Comparison of ENCODE assay signal across 29 cellular contexts in the genomic region with DNA sequence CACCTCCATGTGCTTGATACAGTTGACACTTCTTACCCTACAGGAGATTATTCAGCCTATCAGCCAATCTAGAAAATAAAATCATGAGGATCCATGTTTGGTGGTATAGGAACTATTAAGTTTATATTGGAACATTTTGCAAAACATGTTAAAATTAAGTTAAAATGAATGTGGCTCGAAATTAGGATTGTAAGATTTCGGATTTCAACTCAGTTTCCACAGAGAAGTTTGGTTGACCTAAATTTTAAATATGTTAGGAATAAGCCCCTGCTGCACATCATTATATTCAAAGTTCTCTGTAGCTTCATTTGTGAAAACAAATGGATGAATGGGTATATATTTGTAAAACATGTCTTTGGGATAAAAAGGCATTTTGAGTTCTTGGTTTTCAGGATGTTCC. TPM values are rescaled to one million over a fixed set of nuclear protein-coding genes. Genes with fewer than 3 reads are reported as not detected.
DNase-seq lines count a peak whose midpoint lies in the region; ATAC-seq, FAIRE-seq and TF ChIP-seq lines count a peak whose summit lies in the region.
"Had no signal": no experiment of that assay in that cellular context is flagged by ENCODE, and none has a peak within 500 bp of the region (broad histone marks: within the 10 kb centered on the region; RNA-seq: fewer than 3 reads in every experiment).

A gene with protein sequence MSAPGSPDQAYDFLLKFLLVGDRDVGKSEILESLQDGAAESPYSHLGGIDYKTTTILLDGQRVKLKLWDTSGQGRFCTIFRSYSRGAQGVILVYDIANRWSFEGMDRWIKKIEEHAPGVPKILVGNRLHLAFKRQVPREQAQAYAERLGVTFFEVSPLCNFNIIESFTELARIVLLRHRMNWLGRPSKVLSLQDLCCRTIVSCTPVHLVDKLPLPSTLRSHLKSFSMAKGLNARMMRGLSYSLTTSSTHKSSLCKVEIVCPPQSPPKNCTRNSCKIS (minus strand): TSS at position 101 of the 400 bp plus-strand sequence. CDS start 18,733 bp downstream, outside the sequence.

- H3K36me3 ChIP-seq in brain microvascular endothelial cell (replicated peaks) (no peaks in the 10 kb centered on the region), skeletal muscle satellite cell (ENCODE audit: insufficient read depth, low read length) (no peaks in the 10 kb centered on the region), HepG2 (replicated peaks in 1 of 2; ENCODE audit: control insufficient read depth in 1 of 2, insufficient read depth in 2 of 2, low read length in 2 of 2) (no peaks in the 10 kb centered on the region)
- H3K36me3 ChIP-seq: BLaER1 treated with 17β-estradiol and CSF1 and Interleukin-3, amounts not matched to agents 10 nM and 100 nM had no signal

- FAIRE-seq in A549 (lab: Jason Lieb, UNC), result peak; percentile 85
- peak; percentile 21 for FAIRE-seq in D721Med (lab: Jason Lieb, UNC)
- no peak for FAIRE-seq in HepG2 (lab: Jason Lieb, UNC)
- no peak for FAIRE-seq in GM12892 (lab: Jason Lieb, UNC)
- FAIRE-seq: GM12878, GM18507 had no signal

- H3K27me3 ChIP-seq in brain microvascular endothelial cell (replicated peaks), result no peaks in the 10 kb centered on the region
- peaks cover 5% of the 10 kb centered on the region for H3K27me3 ChIP-seq in skeletal muscle satellite cell (ENCODE audit: control insufficient read depth, insufficient read depth, low read length)
- H3K27me3 ChIP-seq in HepG2 (ENCODE audit: control insufficient read depth in 1 of 2, insufficient read depth in 2 of 2, low read length in 2 of 2), result no peaks in the 10 kb centered on the region

- TF ChIP-seq EP300 in A549 (IDR thresholded peaks at IDR 0.05) (no peak), HepG2 (IDR thresholded peaks at IDR 0.05; ENCODE audit: low read depth in 2 of 2, low read length in 2 of 2) (no peak), HepG2 (CRISPR knock-in tag; IDR thresholded peaks at IDR 0.05; ENCODE audit: borderline replicate concordance) (no peak)

- no peaks in the 10 kb centered on the region for H3K79me2 ChIP-seq in HepG2 (ENCODE audit: insufficient read depth, low read length)

- H3K36me3 Mint-ChIP-seq in type B pancreatic cell, result no peaks in the 10 kb centered on the region
- H3K36me3 Mint-ChIP-seq: CD8-positive, alpha-beta T cell had no signal

- H3K27ac ChIP-seq in A549 (no peak within 1 kb of the TSS), brain microvascular endothelial cell (peak within 1 kb of the TSS; percentile 65), HepG2 (ENCODE audit: extremely low read length, insufficient read depth, low read length) (no peak within 1 kb of the TSS)
- H3K27ac ChIP-seq: 22Rv1; BLaER1 treated with 17β-estradiol and CSF1 and Interleukin-3, amounts not matched to agents 10 nM and 100 nM; C4-2B had no signal

- CTCF ChIA-PET in A549 (lab: Yijun Ruan, JAX) (no interaction called here), HepG2 (lab: Yijun Ruan, JAX; ENCODE audit: low intra/inter-chr PET ratio, low total read pairs) (no interaction called here)

- DNase-seq in A549 (ENCODE audit: low read depth in 1 of 2, low spot score in 1 of 2) (no peak), D721Med (ENCODE audit: insufficient read length, low spot score) (no peak), brain microvascular endothelial cell (no peak), HepG2 (ENCODE audit: low spot score) (no peak), type B pancreatic cell (ENCODE audit: extremely low spot score, unreplicated experiment) (no peak), GM12892 (ENCODE audit: insufficient read length) (no peak)
- DNase-seq: AML-193; Caco-2; Calu3; CD4-positive, alpha-beta T cell; CD8-positive, alpha-beta T cell; DMS 273 treated with DMSO at 0.1 percent for 48 hours; DMS153; DMS53; DMS79; DND-41; EL; GDM1 had no signal

- no TSS peak for BruUV-seq in HepG2 (replicated peaks; lab: Mats Ljungman, UMichigan)

- POLR2A ChIA-PET in A549 (lab: Yijun Ruan, JAX) (no interaction called here), HepG2 (lab: Yijun Ruan, JAX) (no interaction called here)

- no peaks in the 10 kb centered on the region for H3K4me1 ChIP-seq in A549
- peaks cover 39% of the 10 kb centered on the region for H3K4me1 ChIP-seq in skeletal muscle satellite cell (ENCODE audit: control insufficient read depth, insufficient read depth, low read length)
- no peaks in the 10 kb centered on the region for H3K4me1 ChIP-seq in HepG2 (ENCODE audit: insufficient read depth, low read length)
- H3K4me1 ChIP-seq: Caco-2 had no signal

- H3K4me3 ChIP-seq in A549, result no peak within 1 kb of the TSS
- no peak within 1 kb of the TSS for H3K4me3 ChIP-seq in brain microvascular endothelial cell (ENCODE audit: low read depth, low read length)
- no peak within 1 kb of the TSS for H3K4me3 ChIP-seq in skeletal muscle satellite cell (ENCODE audit: low read length)
- H3K4me3 ChIP-seq in HepG2 (replicated peaks in 1 of 3; ENCODE audit: insufficient read depth in 1 of 3, low read depth in 2 of 3, low read length in 3 of 3), result no peak within 1 kb of the TSS
- H3K4me3 ChIP-seq: BLaER1 treated with 17β-estradiol and CSF1 and Interleukin-3, amounts not matched to agents 10 nM and 100 nM; GM12878 had no signal

- H3K9me3 ChIP-seq in A549, result no peaks in the 10 kb centered on the region
- H3K9me3 ChIP-seq in skeletal muscle satellite cell (replicated peaks; ENCODE audit: low read length), result no peaks in the 10 kb centered on the region
- H3K9me3 ChIP-seq in HepG2 (ENCODE audit: low read length), result no peaks in the 10 kb centered on the region
- H3K9me3 ChIP-seq: BLaER1 treated with 17β-estradiol and CSF1 and Interleukin-3, amounts not matched to agents 10 nM and 100 nM; Caco-2 had no signal

- no peaks in the 10 kb centered on the region for H4K20me1 ChIP-seq in HepG2 (ENCODE audit: insufficient read depth, low read length)
- H4K20me1 ChIP-seq: BLaER1 treated with 17β-estradiol and CSF1 and Interleukin-3, amounts not matched to agents 10 nM and 100 nM had no signal

- in situ Hi-C loops in brain microvascular endothelial cell (cut with HindIII; ENCODE audit: low pct_ligation_motif_present, low sequenced_read_pairs) (no loop called here), HepG2 (cut with HindIII; ENCODE audit: extremely low pct_ligation_motif_present, low pct_unique_long_range_greater_than_20kb) (no loop called here)

- H3K27me3 Mint-ChIP-seq in type B pancreatic cell, result no peaks in the 10 kb centered on the region
- H3K27me3 Mint-ChIP-seq: B cell; CD4-positive, alpha-beta T cell had no signal

- no peak for ATAC-seq in A549
- no peak for ATAC-seq in GM18498 (IDR thresholded peaks at IDR 0.05; ENCODE audit: unreplicated experiment)
- ATAC-seq in HepG2, result no peak
- ATAC-seq: CD8-positive, alpha-beta T cell; GM12878 had no signal

- H3K9ac ChIP-seq in skeletal muscle satellite cell (ENCODE audit: low read depth, low read length) (peak within 1 kb of the TSS; percentile 69), HepG2 (ENCODE audit: insufficient read depth, low read depth, low read length) (no peak within 1 kb of the TSS)
- H3K9ac ChIP-seq: BLaER1 treated with 17β-estradiol and CSF1 and Interleukin-3, amounts not matched to agents 10 nM and 100 nM had no signal

- H3K4me3 Mint-ChIP-seq in type B pancreatic cell, result no peak within 1 kb of the TSS
- H3K4me3 Mint-ChIP-seq: B cell; CD4-positive, alpha-beta T cell; CD8-positive, alpha-beta T cell had no signal

- no peak within 1 kb of the TSS for H2AFZ ChIP-seq in HepG2 (ENCODE audit: low read length)

- TF ChIP-seq RAD21 in A549 (conservative IDR thresholded peaks at IDR 0.05 in 1 of 2, IDR thresholded peaks at IDR 0.05 in 1 of 2) (no peak), HepG2 (CRISPR knock-in tag; IDR thresholded peaks at IDR 0.05) (no peak)

- no peaks in the 10 kb centered on the region for H3K4me1 Mint-ChIP-seq in type B pancreatic cell (ENCODE audit: unreplicated experiment)
- H3K4me1 Mint-ChIP-seq: B cell had no signal

- TF ChIP-seq POLR2A in A549 (IDR thresholded peaks at IDR 0.05; ENCODE audit: low read length) (no peak), HepG2 (IDR thresholded peaks at IDR 0.05; ENCODE audit: insufficient read depth in 1 of 2, low read depth in 2 of 2, low read length in 2 of 2) (no peak), GM12892 (IDR thresholded peaks at IDR 0.05; ENCODE audit: low read depth, low read length) (no peak)

- intact Hi-C loops in HepG2 (cut with micrococcal nuclease; ENCODE audit: unreplicated experiment), result no loop called here

- H3K27ac Mint-ChIP-seq in type B pancreatic cell, result no peak within 1 kb of the TSS
- H3K27ac Mint-ChIP-seq: B cell; CD4-positive, alpha-beta T cell; CD8-positive, alpha-beta T cell had no signal

- TF ChIP-seq CTCF in A549 (IDR thresholded peaks at IDR 0.05), result no peak
- no peak for TF ChIP-seq CTCF in D721Med (IDR thresholded peaks at IDR 0.05; ENCODE audit: insufficient read depth, missing control alignments)
- no peak for TF ChIP-seq CTCF in brain microvascular endothelial cell (IDR thresholded peaks at IDR 0.05; ENCODE audit: low read depth, low read length, missing control alignments)
- TF ChIP-seq CTCF in HepG2 (CRISPR knock-in tag; IDR thresholded peaks at IDR 0.05), result no peak
- TF ChIP-seq CTCF in type B pancreatic cell (conservative IDR thresholded peaks at IDR 0.05), result no peak

- no peak within 1 kb of the TSS for H3K4me2 ChIP-seq in A549
- peak within 1 kb of the TSS; percentile 53 for H3K4me2 ChIP-seq in skeletal muscle satellite cell (ENCODE audit: low read length)
- H3K4me2 ChIP-seq in HepG2 (ENCODE audit: low read depth, low read length), result no peak within 1 kb of the TSS
- H3K4me2 ChIP-seq: BLaER1 treated with 17β-estradiol and CSF1 and Interleukin-3, amounts not matched to agents 10 nM and 100 nM had no signal

- no peaks in the 10 kb centered on the region for H3K9me3 Mint-ChIP-seq in type B pancreatic cell
- H3K9me3 Mint-ChIP-seq: CD4-positive, alpha-beta T cell; CD8-positive, alpha-beta T cell had no signal

- WGBS in A549 (ENCODE audit: missing lambda C conversion rate), result 5% methylated on average over 2 of the region's 2 CpGs
- 13% methylated on average over 2 of the region's 2 CpGs for WGBS in HepG2 (ENCODE audit: low lambda C conversion rate)

RNA-seq across cellular contexts. Expression of the gene that starts here (rescaled TPM):
- polyA plus RNA-seq in A549 (2011; rRNA removed) (0.03 and 0.04 TPM in 2 replicates), A549 (2017; fragmentation: RNase III; extraction: RNeasy Plus Mini Kit Qiagen cat#74134 plus additional on column Dnase treatment) (0.08 TPM in 1 of 3 replicates, not detected in the others), HepG2 (2011; rRNA removed) (0.08 and 0.11 TPM in 2 replicates)
- polyA plus RNA-seq in A549 (2012; cell fraction: cytosol; rRNA removed), result not detected in 2 replicates
- 0.06 and 0.17 TPM in 2 replicates for polyA plus RNA-seq in A549 (2012; cell fraction: nucleus; rRNA removed)
- not detected in 2 replicates for polyA minus RNA-seq in A549 (2011; rRNA and poly(A)+ RNA removed)
- 0.22 and 0.25 TPM in 2 replicates for total RNA-seq in skeletal muscle satellite cell (2012; rRNA removed)
- total RNA-seq in HepG2 (2016; rRNA removed; fragmentation: Illumina TruSeq; extraction: Trizol) (not detected in 2 replicates), type B pancreatic cell (ENCODE audit: low replicate concordance) (0.36 and 0.51 TPM in 2 replicates)
- not detected in 2 replicates for total RNA-seq in HepG2 (2016; cell fraction: cytosol; rRNA removed; fragmentation: Illumina TruSeq; extraction: Trizol; ENCODE audit: low read depth)
- total RNA-seq in HepG2 (2016; cell fraction: insoluble cytoplasmic fraction; rRNA removed; fragmentation: Illumina TruSeq; extraction: Trizol), result not detected in 2 replicates
- not detected in 2 replicates for total RNA-seq in HepG2 (2016; cell fraction: membrane; rRNA removed; fragmentation: Illumina TruSeq; extraction: Trizol)
- total RNA-seq in HepG2 (2016; cell fraction: nucleus; rRNA removed; fragmentation: Illumina TruSeq; extraction: Trizol), result not detected in 2 replicates
- 0.04 and 0.05 TPM in 2 replicates for polyA plus RNA-seq in HepG2 (2011; cell fraction: cytosol; rRNA removed)
- polyA plus RNA-seq in HepG2 (2011; cell fraction: nucleus; rRNA removed), result 0.40 and 0.80 TPM in 2 replicates
- 0.07 and 0.17 TPM in 2 replicates for polyA plus RNA-seq in HepG2 (2012)
- polyA plus RNA-seq in HepG2 (2016; cell fraction: cytosol; fragmentation: Illumina TruSeq; extraction: Trizol; ENCODE audit: low read depth), result not detected in 2 replicates
- polyA plus RNA-seq in HepG2 (2016; cell fraction: insoluble cytoplasmic fraction; fragmentation: Illumina TruSeq; extraction: Trizol; ENCODE audit: low read depth), result not detected in 2 replicates
- not detected in 2 replicates for polyA plus RNA-seq in HepG2 (2016; cell fraction: membrane; fragmentation: Illumina TruSeq; extraction: Trizol; ENCODE audit: low read depth)
- not detected in 2 replicates for polyA plus RNA-seq in HepG2 (2016; cell fraction: nucleus; fragmentation: Illumina TruSeq; extraction: Trizol; ENCODE audit: insufficient read depth, low read depth)
- 0.05 and 0.18 TPM in 2 replicates for polyA minus RNA-seq in HepG2 (2011; rRNA and poly(A)+ RNA removed; ENCODE audit: low replicate concordance)
- polyA minus RNA-seq in HepG2 (2011; cell fraction: cytosol; rRNA and poly(A)+ RNA removed), result not detected in 2 replicates
- polyA minus RNA-seq in HepG2 (2011; cell fraction: nucleus; rRNA and poly(A)+ RNA removed), result 0.50 and 0.77 TPM in 2 replicates
- 0.34 TPM for polyA plus RNA-seq in GM12892 (2012; ENCODE audit: missing spikeins)
- total RNA-seq: A172; A673; Caco-2; CD8-positive, alpha-beta T cell; G401 had no signal
